Comparison of ENCODE assay signal across 8 cellular contexts in the genomic region with DNA sequence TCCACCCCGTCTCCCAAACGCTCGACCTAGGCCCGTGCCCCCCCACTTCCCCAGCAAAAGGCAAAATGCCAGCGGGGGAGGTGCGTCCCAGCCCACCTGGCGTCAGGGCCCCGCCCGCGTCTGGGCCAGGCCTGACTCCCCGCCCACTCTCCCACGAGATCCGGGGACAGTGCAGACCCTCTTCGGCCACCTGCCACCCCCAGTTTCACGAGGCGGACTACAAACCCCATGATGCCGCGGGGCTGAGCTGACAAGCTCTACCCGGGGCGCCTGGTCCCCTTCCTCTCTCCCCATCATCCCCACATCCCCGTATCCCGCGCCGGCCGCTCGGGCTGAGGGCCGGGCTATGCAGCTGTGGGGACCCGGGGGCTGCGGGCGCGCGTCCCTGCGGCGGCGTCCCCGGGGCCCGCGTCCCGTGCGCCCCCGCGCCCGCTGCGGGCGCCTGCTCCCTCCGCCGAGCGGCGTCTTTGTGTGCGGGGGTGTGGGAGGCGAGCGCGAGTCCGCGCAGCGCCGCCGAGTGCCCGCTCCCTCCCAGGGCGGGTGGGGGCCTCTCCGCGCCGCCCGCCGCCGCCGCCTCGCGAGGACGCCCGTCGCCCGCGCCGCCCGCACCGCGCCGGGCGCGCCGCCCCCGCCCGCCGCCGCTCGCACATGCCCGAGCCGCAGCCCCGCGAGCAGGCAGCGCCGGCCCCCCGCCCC.
DNase-seq lines count a peak whose midpoint lies in the region; ATAC-seq and TF ChIP-seq lines count a peak whose summit lies in the region.

A gene (plus strand): TSS at position 283 of the 696 bp plus-strand sequence. CDS start 490 bp downstream, outside the sequence.

- POLR2A ChIA-PET in AG04449 (lab: Yijun Ruan, JAX): no interaction called here

- CTCF ChIA-PET in AG04449 (lab: Yijun Ruan, JAX): interaction anchor here (0.9 to 5.0 kb wide), 22 partner anchors 8 to 500 kb away, joined by 3 to 103 read pairs (median 7); a partner anchor contains a TSS

- peaks cover 2% of the 10 kb centered on the region for H3K36me3 Mint-ChIP-seq in activated naive CD8-positive, alpha-beta T cell treated with anti-CD3 and anti-CD28 coated beads, Interleukin-2, amount 50 U/mL, for 24 hours (ENCODE audit: low read depth)

- peak within 1 kb of the TSS; percentile 77 for H3K4me3 Mint-ChIP-seq in activated naive CD8-positive, alpha-beta T cell treated with anti-CD3 and anti-CD28 coated beads, Interleukin-2, amount 50 U/mL, for 24 hours

- peaks cover 41% of the 10 kb centered on the region for H3K4me1 Mint-ChIP-seq in activated naive CD8-positive, alpha-beta T cell treated with anti-CD3 and anti-CD28 coated beads, Interleukin-2, amount 50 U/mL, for 24 hours

- in situ Hi-C loops in GM13977 (cut with MboI; ENCODE audit: low pct_unique_long_range_greater_than_20kb, low sequenced_read_pairs, unreplicated experiment): no loop called here

- peak within 1 kb of the TSS; percentile 59 for H3K27ac Mint-ChIP-seq in activated naive CD8-positive, alpha-beta T cell treated with anti-CD3 and anti-CD28 coated beads, Interleukin-2, amount 50 U/mL, for 24 hours

- H3K9me3 Mint-ChIP-seq in activated naive CD8-positive, alpha-beta T cell treated with anti-CD3 and anti-CD28 coated beads, Interleukin-2, amount 50 U/mL, for 24 hours: no peaks in the 10 kb centered on the region

- H3K4me3 ChIP-seq in AG04449 (ENCODE audit: low read depth, low read length): peak within 1 kb of the TSS; percentile 63
- H3K4me3 ChIP-seq in retinal pigment epithelial cell (ENCODE audit: low read length): peak within 1 kb of the TSS; percentile 68

- no peaks in the 10 kb centered on the region for H3K27me3 Mint-ChIP-seq in activated naive CD8-positive, alpha-beta T cell treated with anti-CD3 and anti-CD28 coated beads, Interleukin-2, amount 50 U/mL, for 24 hours

- TF ChIP-seq CTCF in AG04449 (IDR thresholded peaks at IDR 0.05; ENCODE audit: insufficient read depth, low read length, missing control alignments) (no peak), GM13977 (IDR thresholded peaks at IDR 0.05; ENCODE audit: extremely low read depth, insufficient read depth, missing control alignments) (no peak), retinal pigment epithelial cell (conservative IDR thresholded peaks at IDR 0.05; ENCODE audit: low read depth, low read length) (no peak)

- ATAC-seq in activated naive CD8-positive, alpha-beta T cell treated with anti-CD3 and anti-CD28 coated beads, Interleukin-2, amount 50 U/mL, for 24 hours: no peak
- ATAC-seq in GM21526 (IDR thresholded peaks at IDR 0.05; ENCODE audit: low FRiP score, unreplicated experiment): no peak

- DNase-seq in AG04449 (ENCODE audit: low read depth, low spot score) (no peak), GM13977 (ENCODE audit: low spot score) (peak; percentile 72), NCI-H69 (lab: John Stamatoyannopoulos, UW) (peak; percentile 92), hippocampal formation (lab: John Stamatoyannopoulos, UW) (peak; percentile 60 to 80), retinal pigment epithelial cell (ENCODE audit: low read depth) (no peak), GOT3 (lab: John Stamatoyannopoulos, UW) (no peak)
- DNase-seq in activated naive CD8-positive, alpha-beta T cell treated with anti-CD3 and anti-CD28 coated beads, Interleukin-2, amount 50 U/mL, for 24 hours: peak; percentile 61

Comparison
In these comparisons a context has a peak if more than half of its experiments do, and no peak if none do; other contexts are left out.
1. DNase-seq: peak in GM13977 (single experiment), NCI-H69 (single experiment), activated naive CD8-positive, alpha-beta T cell treated with anti-CD3 and anti-CD28 coated beads, Interleukin-2, amount 50 U/mL, for 24 hours (single experiment) and hippocampal formation (2 of 2); none in AG04449 (single experiment), retinal pigment epithelial cell (single experiment) and GOT3 (single experiment).